24 cellular contexts compared by ENCODE assay signal in the genomic region with DNA sequence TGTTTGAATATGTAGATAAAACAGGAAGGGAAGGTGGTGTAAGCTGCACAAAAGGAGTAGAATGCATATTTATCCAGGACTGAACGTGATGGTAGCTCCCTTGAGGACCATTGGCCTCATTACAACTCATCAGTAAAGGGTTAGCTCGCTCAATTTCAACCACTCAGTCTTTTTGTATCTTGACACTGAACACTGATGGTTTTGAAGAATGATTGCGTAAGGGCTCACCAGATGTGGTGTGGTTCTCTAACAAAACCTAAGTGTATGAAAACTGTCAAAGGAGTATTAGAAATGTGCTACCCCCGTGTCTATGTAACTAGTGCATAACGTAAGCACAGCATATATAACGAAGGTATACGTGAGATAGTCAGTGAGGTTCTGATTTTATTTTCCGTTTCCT.
"Had no signal": no experiment of that assay in that cellular context is flagged by ENCODE, and none has a peak within 500 bp of the region (broad histone marks: within the 10 kb centered on the region; RNA-seq: fewer than 3 reads in every experiment).

No MANE protein-coding gene starts in this region.

- H3K27me3 Mint-ChIP-seq: activated naive CD8-positive, alpha-beta T cell treated with anti-CD3 and anti-CD28 coated beads for 36 hours had no signal

- H3K9me3 Mint-ChIP-seq: activated naive CD8-positive, alpha-beta T cell treated with anti-CD3 and anti-CD28 coated beads for 36 hours had no signal

- H3K4me3 Mint-ChIP-seq: activated naive CD4-positive, alpha-beta T cell treated with anti-CD3 and anti-CD28 coated beads for 36 hours; activated naive CD8-positive, alpha-beta T cell treated with anti-CD3 and anti-CD28 coated beads for 36 hours; natural killer cell had no signal

- H3K4me3 ChIP-seq: adrenal gland, body of pancreas, esophagus squamous epithelium, left ventricle myocardium inferior, lung, spleen, tibial nerve had no signal

- H3K27ac ChIP-seq: adrenal gland, body of pancreas, epithelial cell of prostate, esophagus squamous epithelium, left ventricle myocardium inferior, spleen, tibial nerve, WERI-Rb-1 had no signal

- H3K36me3 Mint-ChIP-seq: activated naive CD8-positive, alpha-beta T cell treated with anti-CD3 and anti-CD28 coated beads for 36 hours; natural killer cell had no signal

- H3K4me1 ChIP-seq: adrenal gland, body of pancreas, esophagus squamous epithelium, left ventricle myocardium inferior, spleen, tibial nerve had no signal

- H3K9me3 ChIP-seq: adrenal gland, body of pancreas, esophagus squamous epithelium had no signal

- H3K36me3 ChIP-seq: adrenal gland, esophagus squamous epithelium, left ventricle myocardium inferior, spleen, tibial nerve, WERI-Rb-1 had no signal

- DNase-seq: activated CD4-positive, alpha-beta T cell treated with anti-CD3 and anti-CD28 coated beads for 48 hours; activated CD4-positive, alpha-beta T cell treated with anti-CD3 and anti-CD28 coated beads, Interleukin-2, amount 50 U/mL, for 48 hours; activated CD8-positive, alpha-beta memory T cell treated with anti-CD3 and anti-CD28 coated beads for 24 hours; activated effector memory CD4-positive, alpha-beta T cell treated with anti-CD3 and anti-CD28 coated beads, Interleukin-2, amount 50 U/mL, for 16 hours; activated naive CD4-positive, alpha-beta T cell treated with anti-CD3 and anti-CD28 coated beads for 36 hours; activated naive CD8-positive, alpha-beta T cell treated with anti-CD3 and anti-CD28 coated beads for 36 hours; adrenal gland; aorta; body of pancreas; dermis blood vessel endothelial cell; effector CD4-positive, alpha-beta T cell; esophagus squamous epithelium; left ventricle myocardium inferior; mesendoderm; natural killer cell; posterior cingulate gyrus; right cardiac atrium; spleen; stimulated activated naive CD4-positive, alpha-beta T cell; WERI-Rb-1 had no signal

- ATAC-seq: activated CD4-positive, CD25-positive, alpha-beta regulatory T cell treated with anti-CD3 and anti-CD28 coated beads, Interleukin-2, amount 50 U/mL, for 24 hours; body of pancreas; natural killer cell; right cardiac atrium had no signal

- H3K27ac Mint-ChIP-seq: activated naive CD4-positive, alpha-beta T cell treated with anti-CD3 and anti-CD28 coated beads for 36 hours; activated naive CD8-positive, alpha-beta T cell treated with anti-CD3 and anti-CD28 coated beads for 36 hours; natural killer cell had no signal

- H3K4me1 Mint-ChIP-seq: activated naive CD8-positive, alpha-beta T cell treated with anti-CD3 and anti-CD28 coated beads for 36 hours; natural killer cell had no signal

- H3K27me3 ChIP-seq: adrenal gland, body of pancreas, esophagus squamous epithelium, spleen, tibial nerve had no signal
